Comparison of ENCODE assay signal across 8 cellular contexts in genomic region chr5:82225525-82226172, GRCh38. TPM values are rescaled to one million over a fixed set of nuclear protein-coding genes. Genes with fewer than 3 reads are reported as not detected.
DNase-seq lines count a peak whose midpoint lies in the region; ATAC-seq, FAIRE-seq and TF ChIP-seq lines count a peak whose summit lies in the region.

No MANE protein-coding gene starts in this region.

- no peaks in the 10 kb centered on the region for H3K9me2 ChIP-seq in PC-3 (replicated peaks; ENCODE audit: low read length)

- H3K14ac ChIP-seq in neuronal stem cell (ENCODE audit: low read length): no peak overlapping the region

- H3K36me3 Mint-ChIP-seq in activated T-cell treated with anti-CD3 and anti-CD28 coated beads, Interleukin-2, amount 50 U/mL, for 4 hours (ENCODE audit: insufficient read depth): no peaks in the 10 kb centered on the region

- no peak overlapping the region for H4K8ac ChIP-seq in neuronal stem cell (ENCODE audit: low read depth, low read length)

- no peak overlapping the region for H4K91ac ChIP-seq in neuronal stem cell (ENCODE audit: low read depth, low read length, poor library complexity)

- no peak overlapping the region for H2BK12ac ChIP-seq in neuronal stem cell (ENCODE audit: low read length)

- H3K9me3 ChIP-seq in PC-3 (ENCODE audit: low read length): no peaks in the 10 kb centered on the region
- H3K9me3 ChIP-seq in neuronal stem cell (replicated peaks in 1 of 2; ENCODE audit: control insufficient read depth in 2 of 2, insufficient read depth in 1 of 2, low read depth in 1 of 2, low read length in 2 of 2): no peaks in the 10 kb centered on the region

- POLR2A ChIA-PET in PC-3 (lab: Charles Lee; ENCODE audit: unreplicated experiment): no interaction called here

- H2AFZ ChIP-seq in PC-3 (ENCODE audit: low read length) (no peak overlapping the region; the same call in 1 of the 2 replicates), neuronal stem cell (ENCODE audit: low read length) (peak overlapping the region; percentile 81)

- H3K9me3 Mint-ChIP-seq in activated T-cell treated with anti-CD3 and anti-CD28 coated beads, Interleukin-2, amount 50 U/mL, for 4 hours: no peaks in the 10 kb centered on the region

- H3K4me3 ChIP-seq in PC-3 (ENCODE audit: low read length) (no peak overlapping the region), neuronal stem cell (ENCODE audit: low read length in 2 of 2) (no peak overlapping the region)

- CTCF ChIA-PET in PC-3 (lab: Charles Lee): interaction anchor here (0.5 to 0.6 kb wide), 2 partner anchors 58 to 84 kb away, joined by 3 read pairs; no protein-coding TSS in a partner anchor

- intact Hi-C loops in PC-3 (cut with micrococcal nuclease): loop anchor here (1.0 to 5.0 kb wide), 5 partner anchors 51 to 798 kb away; no protein-coding TSS in a partner anchor

- H3K27ac ChIP-seq in PC-3 (ENCODE audit: low read length): no peak overlapping the region
- no peak overlapping the region for H3K27ac ChIP-seq in neuronal stem cell (replicated peaks; ENCODE audit: low read length)

- no peak overlapping the region for H2BK120ac ChIP-seq in neuronal stem cell (ENCODE audit: low read depth, low read length)

- peak; percentile 88 for TF ChIP-seq CTCF in PC-3 (conservative IDR thresholded peaks at IDR 0.05; ENCODE audit: low read depth, low read length)

- no peak overlapping the region for H2BK5ac ChIP-seq in neuronal stem cell (ENCODE audit: low read length)

- H3K79me1 ChIP-seq in neuronal stem cell (ENCODE audit: low read depth, low read length): no peaks in the 10 kb centered on the region

- H3K79me2 ChIP-seq in PC-3 (ENCODE audit: low read length): no peaks in the 10 kb centered on the region

- no peaks in the 10 kb centered on the region for H3F3A ChIP-seq in PC-3 (ENCODE audit: low read length, unreplicated experiment)

- H3K9ac ChIP-seq in PC-3 (ENCODE audit: low read length): no peak overlapping the region
- no peak overlapping the region for H3K9ac ChIP-seq in neuronal stem cell (ENCODE audit: low read depth, low read length, poor library complexity)

- H2BK15ac ChIP-seq in neuronal stem cell (ENCODE audit: low read length): no peak overlapping the region

- no peak overlapping the region for H3K23ac ChIP-seq in neuronal stem cell (ENCODE audit: low read depth, low read length, poor library complexity)

- no peaks in the 10 kb centered on the region for H3K27me3 ChIP-seq in PC-3 (ENCODE audit: low read length)
- no peaks in the 10 kb centered on the region for H3K27me3 ChIP-seq in neuronal stem cell (ENCODE audit: control insufficient read depth in 3 of 3, insufficient read depth in 3 of 3, low read depth in 1 of 3, low read length in 3 of 3)

- no peak overlapping the region for H2AK5ac ChIP-seq in neuronal stem cell (ENCODE audit: low read depth, low read length)

- ATAC-seq in GM21381 (IDR thresholded peaks at IDR 0.05; ENCODE audit: unreplicated experiment): peak; percentile 96
- peak; percentile 93 for ATAC-seq in PC-3
- ATAC-seq in activated T-cell treated with anti-CD3 and anti-CD28 coated beads, Interleukin-2, amount 50 U/mL, for 4 hours: peak; percentile 84 to 87

- no peaks in the 10 kb centered on the region for H3K27me3 Mint-ChIP-seq in activated T-cell treated with anti-CD3 and anti-CD28 coated beads, Interleukin-2, amount 50 U/mL, for 4 hours (ENCODE audit: low read depth)

- FAIRE-seq in HTR-8/SVneo (lab: Jason Lieb, UNC): no peak

- H3K4ac ChIP-seq in neuronal stem cell (ENCODE audit: low read length): no peak overlapping the region

- H4K20me1 ChIP-seq in PC-3 (ENCODE audit: low read length): no peaks in the 10 kb centered on the region

- H3K18ac ChIP-seq in neuronal stem cell (ENCODE audit: low read length): no peak overlapping the region

- H3K4me1 Mint-ChIP-seq in activated T-cell treated with anti-CD3 and anti-CD28 coated beads, Interleukin-2, amount 50 U/mL, for 4 hours (ENCODE audit: low read depth): no peaks in the 10 kb centered on the region

- H3K4me3 Mint-ChIP-seq in activated T-cell treated with anti-CD3 and anti-CD28 coated beads, Interleukin-2, amount 50 U/mL, for 4 hours: no peak overlapping the region

- WGBS in neuronal stem cell (ENCODE audit: extremely low coverage in 2 of 2, insufficient read length in 2 of 2, insufficient replicate concordance in 1 of 2), 2 donors: no CpG with 5 or more reads among the region's 7 CpGs

- H3K4me1 ChIP-seq in PC-3 (ENCODE audit: insufficient read depth, low read length): no peaks in the 10 kb centered on the region
- peaks cover 0 to 3% of the 10 kb centered on the region in 2 donors for H3K4me1 ChIP-seq in neuronal stem cell (ENCODE audit: control insufficient read depth in 2 of 2, insufficient read depth in 1 of 2, low read depth in 1 of 2, low read length in 2 of 2)

- H3K36me3 ChIP-seq in PC-3 (ENCODE audit: low read depth, low read length) (no peaks in the 10 kb centered on the region), neuronal stem cell (replicated peaks in 1 of 2; ENCODE audit: control insufficient read depth in 2 of 2, insufficient read depth in 2 of 2, low read length in 2 of 2) (no peaks in the 10 kb centered on the region)

- DNase-seq in DMS 273 (lab: John Stamatoyannopoulos, UW; ENCODE audit: unreplicated experiment) (peak; percentile 85), HTR-8/SVneo (ENCODE audit: insufficient read length, low spot score) (peak; percentile 54), PC-3 (peak; percentile 80), fibroblast of peridontal ligament (ENCODE audit: extremely low read depth) (peak; percentile 79), neuronal stem cell (ENCODE audit: low spot score) (peak; percentile 71), stromal cell of bone marrow (ENCODE audit: low read depth) (peak; percentile 33)
- peak; percentile 43 for DNase-seq in activated T-cell treated with anti-CD3 and anti-CD28 coated beads, Interleukin-2, amount 50 U/mL, for 4 hours

- no peak overlapping the region for H3K4me2 ChIP-seq in PC-3 (ENCODE audit: low read length)
- H3K4me2 ChIP-seq in neuronal stem cell (ENCODE audit: insufficient read depth, low read length, poor library complexity, severe bottlenecking): no peak overlapping the region

- BruUV-seq in PC-3 (replicated peaks; lab: Mats Ljungman, UMichigan): no TSS peak

RNA-seq across cellular contexts. Expression of gene RPS23, which starts 52.5 kb away (rescaled TPM):
- 2,034 and 2,407 TPM in 2 replicates for total RNA-seq in PC-3 (2014; rRNA removed)
- 1,000 to 10,000 TPM; 2,570 to 2,655 (median 2,586) TPM for total RNA-seq in activated T-cell treated with anti-CD3 and anti-CD28 coated beads, Interleukin-2, amount 50 U/mL, for 4 hours
- polyA plus RNA-seq in neuronal stem cell (2013, experiment 1 of 2): 4,871 TPM
- polyA plus RNA-seq in neuronal stem cell (2013, experiment 2 of 2): 5,026 TPM

Comparison
In these comparisons a context has a peak if more than half of its experiments do, and no peak if none do; other contexts are left out.
1. DNase-seq: peak in every context shown above with its lines; median percentile 85 in DMS 273; 80 in PC-3; 79 in fibroblast of peridontal ligament; 71 in neuronal stem cell; 54 in HTR-8/SVneo; 43 in activated T-cell treated with anti-CD3 and anti-CD28 coated beads, Interleukin-2, amount 50 U/mL, for 4 hours; 33 in stromal cell of bone marrow.